26 cellular contexts compared by ENCODE assay signal in the genomic region with DNA sequence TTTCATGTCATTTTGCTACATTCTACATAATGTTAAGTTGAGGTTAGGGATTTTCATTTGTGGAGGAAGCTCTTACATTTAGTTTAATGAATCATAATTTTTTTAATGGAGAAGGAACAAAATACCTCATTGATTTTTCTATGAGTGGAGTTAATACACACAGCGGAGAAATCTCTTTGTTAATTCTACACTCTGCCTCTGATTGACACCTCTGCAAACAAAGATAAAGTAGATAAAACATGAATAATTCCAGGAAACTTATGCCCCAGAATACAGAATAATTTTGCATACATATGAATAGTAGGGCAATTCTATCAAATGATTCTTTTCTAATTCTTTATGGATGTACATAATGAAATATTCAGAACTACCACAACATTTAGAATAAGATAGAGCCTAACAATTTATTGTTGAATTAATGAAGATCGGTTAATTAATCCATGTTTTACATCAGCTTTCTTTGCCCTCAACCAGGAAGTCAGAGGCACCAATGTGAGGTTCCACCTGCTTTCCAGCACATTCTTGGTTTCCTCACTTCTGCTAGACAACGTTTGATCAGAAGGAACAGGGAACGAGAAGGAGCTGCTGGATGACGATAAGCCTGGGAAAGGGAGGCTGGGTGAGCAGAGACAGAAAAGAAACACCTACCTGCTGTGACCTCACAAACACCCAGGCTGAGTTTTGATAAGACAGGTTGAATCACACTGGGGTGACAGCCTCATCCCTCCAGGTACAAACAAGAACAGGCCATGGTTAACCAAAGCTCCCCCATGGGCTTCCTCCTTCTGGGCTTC. TPM values are rescaled to one million over a fixed set of nuclear protein-coding genes. Genes with fewer than 3 reads are reported as not detected.
"Had no signal": no experiment of that assay in that cellular context is flagged by ENCODE, and none has a peak within 500 bp of the region (broad histone marks: within the 10 kb centered on the region; RNA-seq: fewer than 3 reads in every experiment).

No MANE protein-coding gene starts in this region.

- ATAC-seq: PC-3, Right ventricle myocardium inferior, SK-N-SH treated with all-trans-retinoic acid at 6 μM for 48 hours had no signal

- H3K9me3 Mint-ChIP-seq: IgD-negative memory B cell had no signal

- H3K36me3 Mint-ChIP-seq: IgD-negative memory B cell had no signal

- H3K27ac ChIP-seq: HL-60, Peyer's patch, SJCRH30 had no signal

- H3K9me3 ChIP-seq: MG63, Peyer's patch, SJCRH30 had no signal

- DNase-seq: KBM-7; MG63; NCI-H1092 treated with DMSO at 0.1 percent for 48 hours; NCI-H1436; NCI-H187; NCI-H2029; NCI-H2081 treated with DMSO at 0.1 percent for 48 hours; NCI-H2171; NCI-H226; NCI-H446; NCI-H510A; NCI-H524 treated with DMSO at 0.1 percent for 48 hours; NCI-H69; NCI-H774; NK-92 treated with Interleukin-12 subunit alpha and Interleukin-12 subunit beta, amount 100 ng/mL, for 24 hours; PC-3; Peyer's patch; SHP77 treated with DMSO at 0.1 percent for 48 hours; SJCRH30 had no signal

- H3K4me3 ChIP-seq: MG63, Peyer's patch, SJCRH30 had no signal

- H3K27me3 ChIP-seq: MG63, Peyer's patch, SJCRH30 had no signal

- H3K4me1 Mint-ChIP-seq: IgD-negative memory B cell had no signal

- FAIRE-seq: HTR-8/SVneo had no signal

- H3K4me3 Mint-ChIP-seq: IgD-negative memory B cell had no signal

- H3K27ac Mint-ChIP-seq: IgD-negative memory B cell had no signal

- H3K4me1 ChIP-seq: Peyer's patch, SJCRH30 had no signal

- H3K36me3 ChIP-seq: MG63, Peyer's patch, SJCRH30 had no signal

RNA-seq across cellular contexts. Expression of gene OR2H1, which starts 4.3 kb away (rescaled TPM):
- total RNA-seq: OCI-LY7, PC-3, Peyer's patch, Right ventricle myocardium inferior, RPMI7951, SJCRH30 had no signal

RNA-seq across cellular contexts. Expression of gene OR11A1, which starts 4.3 kb away (rescaled TPM):
- total RNA-seq: OCI-LY7, PC-3, Peyer's patch, Right ventricle myocardium inferior, RPMI7951, SJCRH30 had no signal

RNA-seq across cellular contexts. Expression of gene OR10C1, which starts 22.1 kb away (rescaled TPM):
- total RNA-seq: OCI-LY7, PC-3, Peyer's patch, Right ventricle myocardium inferior, RPMI7951, SJCRH30 had no signal

RNA-seq across cellular contexts. Expression of gene MAS1L, which starts 26.5 kb away (rescaled TPM):
- total RNA-seq: OCI-LY7, PC-3, Right ventricle myocardium inferior, RPMI7951, SJCRH30 had no signal

RNA-seq across cellular contexts. Expression of gene OR12D1, which starts 46.5 kb away (rescaled TPM):
- total RNA-seq: OCI-LY7, PC-3, Peyer's patch, Right ventricle myocardium inferior, RPMI7951, SJCRH30 had no signal
